ENCODE assay signal across 9 cellular contexts in the genomic region with DNA sequence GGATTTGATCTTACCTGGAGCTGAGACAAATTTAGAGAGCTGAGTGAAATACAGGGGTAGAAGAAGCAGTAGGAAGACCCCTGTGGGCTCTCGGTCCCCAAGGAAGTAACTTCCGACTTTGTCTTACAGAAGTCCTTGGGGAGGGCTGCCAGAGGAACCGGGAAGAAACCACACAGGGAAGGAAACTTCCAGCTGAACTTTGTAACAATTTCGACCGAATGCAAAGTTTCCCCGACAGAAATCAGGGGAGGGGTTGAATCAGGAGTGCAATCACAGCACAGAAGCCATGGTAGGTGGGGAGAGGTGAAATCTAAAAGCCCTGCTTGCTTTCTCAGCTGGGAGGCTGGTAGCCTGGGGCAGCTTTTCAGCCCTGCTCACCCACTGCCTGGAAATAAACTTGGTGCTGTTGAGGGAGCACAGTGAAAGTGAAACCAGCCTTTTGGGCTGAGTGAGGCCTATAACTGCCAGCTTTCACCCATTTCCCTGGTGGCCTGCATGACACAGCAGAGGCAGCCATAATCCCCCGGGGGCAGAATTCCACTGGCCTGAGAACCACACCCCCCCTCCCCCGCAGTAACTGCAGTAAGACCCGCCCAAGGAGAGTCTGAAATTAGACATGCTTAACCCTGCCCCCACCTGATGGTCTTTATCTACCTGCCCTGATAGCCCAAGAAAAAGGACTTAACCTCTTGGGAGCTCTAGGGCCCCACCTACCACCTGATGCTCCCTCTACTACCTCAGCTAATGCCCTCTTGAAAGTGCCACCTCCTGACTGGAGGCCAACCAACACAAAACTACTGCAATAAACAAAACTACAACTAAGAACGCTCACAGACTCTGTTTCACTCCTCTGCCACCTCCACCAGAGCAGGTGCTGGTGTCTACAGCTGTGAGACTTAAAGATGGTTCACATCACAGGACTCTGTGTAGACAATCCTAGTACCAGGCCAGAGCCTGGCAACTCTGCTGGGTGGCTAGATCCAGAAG.
DNase-seq lines count a peak whose midpoint lies in the region; ATAC-seq and TF ChIP-seq lines count a peak whose summit lies in the region.
"Had no signal": no experiment of that assay in that cellular context is flagged by ENCODE, and none has a peak within 500 bp of the region (broad histone marks: within the 10 kb centered on the region; RNA-seq: fewer than 3 reads in every experiment).

No MANE protein-coding gene starts in this region.

- H3K9me3 Mint-ChIP-seq in GM23338 = peaks cover 6% of the 10 kb centered on the region; the same call in 1 of the 3 replicates
- peaks cover 2% of the 10 kb centered on the region for H3K9me3 Mint-ChIP-seq in activated naive CD4-positive, alpha-beta T cell treated with anti-CD3 and anti-CD28 coated beads, Interleukin-2, amount 10 ng/mL, durations not matched to agents 7 days and 5 days

- CTCF ChIA-PET in activated naive CD4-positive, alpha-beta T cell treated with anti-CD3 and anti-CD28 coated beads, Interleukin-2, amount 10 ng/mL, durations not matched to agents 7 days and 5 days (lab: Charles Lee) = interaction anchor here (1.0 kb wide), 1 partner anchor 24 kb away, joined by 4 read pairs; no protein-coding TSS in a partner anchor

- H3K9me3 ChIP-seq in hepatocyte (ENCODE audit: low read depth) (no peaks in the 10 kb centered on the region), vagina (no peaks in the 10 kb centered on the region)
- H3K9me3 ChIP-seq: adrenal gland had no signal

- H3K9me2 ChIP-seq in GM23338 (ENCODE audit: insufficient read depth) (peaks cover 4% of the 10 kb centered on the region; the same call in 1 of the 2 replicates), hepatocyte (replicated peaks; ENCODE audit: insufficient read depth) (no peaks in the 10 kb centered on the region)

- intact Hi-C loops in vagina (cut with DNase I) = no loop called here

- ATAC-seq in GM23338 = peak; percentile 22; the same call in 1 of the 3 replicates

- H3K27ac Mint-ChIP-seq in GM23338 = no peak overlapping the region
- H3K27ac Mint-ChIP-seq in activated naive CD4-positive, alpha-beta T cell treated with anti-CD3 and anti-CD28 coated beads, Interleukin-2, amount 10 ng/mL, durations not matched to agents 7 days and 5 days = no peak overlapping the region

- H3K4me1 ChIP-seq in GM23338 (ENCODE audit: insufficient read depth) (no peaks in the 10 kb centered on the region), KMS-11 (ENCODE audit: low read depth, poor library complexity, severe bottlenecking) (peaks cover 23% of the 10 kb centered on the region), hepatocyte (ENCODE audit: insufficient read depth) (no peaks in the 10 kb centered on the region), vagina (no peaks in the 10 kb centered on the region)
- H3K4me1 ChIP-seq: adrenal gland had no signal

- 84% methylated on average over 10 of the region's 10 CpGs for WGBS in hepatocyte (ENCODE audit: low lambda C conversion rate, missing lambda C conversion rate)

- no peaks in the 10 kb centered on the region for H3K79me2 ChIP-seq in GM23338 (replicated peaks; ENCODE audit: insufficient read depth)
- no peaks in the 10 kb centered on the region for H3K79me2 ChIP-seq in KMS-11 (ENCODE audit: insufficient read depth, low read depth)
- H3K79me2 ChIP-seq in hepatocyte = no peaks in the 10 kb centered on the region

- no peaks in the 10 kb centered on the region for H3K36me3 Mint-ChIP-seq in GM23338 (ENCODE audit: low read depth)
- H3K36me3 Mint-ChIP-seq in activated naive CD4-positive, alpha-beta T cell treated with anti-CD3 and anti-CD28 coated beads, Interleukin-2, amount 10 ng/mL, durations not matched to agents 7 days and 5 days = no peaks in the 10 kb centered on the region

- H3K4me3 Mint-ChIP-seq in GM23338 = no peak overlapping the region
- H3K4me3 Mint-ChIP-seq in activated naive CD4-positive, alpha-beta T cell treated with anti-CD3 and anti-CD28 coated beads, Interleukin-2, amount 10 ng/mL, durations not matched to agents 7 days and 5 days = no peak overlapping the region

- H4K20me1 ChIP-seq in GM23338 (replicated peaks; ENCODE audit: insufficient read depth) = no peaks in the 10 kb centered on the region
- no peaks in the 10 kb centered on the region for H4K20me1 ChIP-seq in KMS-11 (ENCODE audit: insufficient read depth)
- no peaks in the 10 kb centered on the region for H4K20me1 ChIP-seq in hepatocyte (ENCODE audit: insufficient read depth, poor library complexity, severe bottlenecking)

- H3K4me2 ChIP-seq in GM23338 (no peak overlapping the region), KMS-11 (peak overlapping the region; percentile 47), hepatocyte (no peak overlapping the region)

- H3F3A ChIP-seq in GM23338 (replicated peaks; ENCODE audit: low read depth) = no peaks in the 10 kb centered on the region

- H3K4me3 ChIP-seq in GM08714 (ENCODE audit: low read length) (peak overlapping the region; percentile 4; the same call in 1 of the 2 replicates), GM23338 (no peak overlapping the region), KMS-11 (IDR thresholded peaks at IDR 0.05; ENCODE audit: insufficient read depth, low read depth, low read length) (peak overlapping the region; percentile 43), hepatocyte (no peak overlapping the region), vagina (no peak overlapping the region)
- H3K4me3 ChIP-seq: adrenal gland had no signal

- no peaks in the 10 kb centered on the region for H3K27me3 Mint-ChIP-seq in GM23338 (ENCODE audit: insufficient read depth, low read depth, poor library complexity)
- no peaks in the 10 kb centered on the region for H3K27me3 Mint-ChIP-seq in activated naive CD4-positive, alpha-beta T cell treated with anti-CD3 and anti-CD28 coated beads, Interleukin-2, amount 10 ng/mL, durations not matched to agents 7 days and 5 days

- peak overlapping the region; percentile 71 for H3K9ac ChIP-seq in KMS-11

- H3K27me3 ChIP-seq in GM23338 (ENCODE audit: insufficient read depth) (no peaks in the 10 kb centered on the region), KMS-11 (ENCODE audit: insufficient read depth, low read depth) (no peaks in the 10 kb centered on the region), hepatocyte (no peaks in the 10 kb centered on the region), vagina (no peaks in the 10 kb centered on the region)
- H3K27me3 ChIP-seq: adrenal gland had no signal

- TF ChIP-seq CTCF in GM23338 (conservative IDR thresholded peaks at IDR 0.05; ENCODE audit: low read depth in 2 of 2) = no peak
- no peak for TF ChIP-seq CTCF in KMS-11 (conservative IDR thresholded peaks at IDR 0.05; ENCODE audit: low read depth, low read length)
- no peak for TF ChIP-seq CTCF in hepatocyte (IDR thresholded peaks at IDR 0.05; ENCODE audit: poor library complexity)
- TF ChIP-seq CTCF in vagina (IDR thresholded peaks at IDR 0.05) = no peak

- H3K27ac ChIP-seq in GM23338 (ENCODE audit: low read depth) = no peak overlapping the region
- H3K27ac ChIP-seq in KMS-11 = peak overlapping the region; percentile 75
- H3K27ac ChIP-seq in hepatocyte = no peak overlapping the region
- H3K27ac ChIP-seq in vagina = no peak overlapping the region
- H3K27ac ChIP-seq: adrenal gland had no signal

- H3K4me1 Mint-ChIP-seq in GM23338 = 0 out of 3 replicates have a peak, but pooled peaks cover 4% of the 10 kb centered on the region
- no peaks in the 10 kb centered on the region for H3K4me1 Mint-ChIP-seq in activated naive CD4-positive, alpha-beta T cell treated with anti-CD3 and anti-CD28 coated beads, Interleukin-2, amount 10 ng/mL, durations not matched to agents 7 days and 5 days

- H3K36me3 ChIP-seq in GM23338 (ENCODE audit: insufficient read depth) (no peaks in the 10 kb centered on the region), KMS-11 (ENCODE audit: insufficient read depth) (no peaks in the 10 kb centered on the region), hepatocyte (replicated peaks; ENCODE audit: insufficient read depth, low read depth) (no peaks in the 10 kb centered on the region), vagina (no peaks in the 10 kb centered on the region)
- H3K36me3 ChIP-seq: adrenal gland had no signal

- DNase-seq in GM23338 (ENCODE audit: low spot score) (peak; percentile 21), hepatocyte (ENCODE audit: low spot score) (no peak), vagina (ENCODE audit: extremely low spot score in 2 of 2) (no peak), HuH-7.5 (ENCODE audit: low spot score) (no peak), Ammon's horn (ENCODE audit: low spot score) (no peak)
- no peak for DNase-seq in activated naive CD4-positive, alpha-beta T cell treated with anti-CD3 and anti-CD28 coated beads, Interleukin-2, amount 10 ng/mL, durations not matched to agents 7 days and 5 days

- no peak for TF ChIP-seq POLR2A in vagina (IDR thresholded peaks at IDR 0.05)

- H2AFZ ChIP-seq in GM23338 (peak overlapping the region; percentile 93; the same call in 1 of the 2 replicates), KMS-11 (ENCODE audit: low read depth) (peak overlapping the region; percentile 57), hepatocyte (peak overlapping the region; percentile 34)

TF ChIP-seq in GM23338, 12 proteins besides CTCF, POLR2A, EP300 and RAD21 (continues in another document):
- no peak for TF ChIP-seq POLR2AphosphoS5 (IDR thresholded peaks at IDR 0.05; ENCODE audit: low read depth)

Comparison
In these comparisons a context has a peak if more than half of its experiments do, and no peak if none do; other contexts are left out.
1. H3K4me3 ChIP-seq: peak in GM08714 (single experiment) and KMS-11 (single experiment); none in GM23338 (single experiment), hepatocyte (single experiment) and vagina (0 of 2).
2. H2AFZ ChIP-seq: peak in every context shown above with its lines; median percentile 93 in GM23338; 57 in KMS-11; 34 in hepatocyte.